ENCODE assay signal across 24 cellular contexts in genomic region chr16:75836377-75837010, GRCh38.
"Had no signal": no experiment of that assay in that cellular context is flagged by ENCODE, and none has a peak within 500 bp of the region (broad histone marks: within the 10 kb centered on the region; RNA-seq: fewer than 3 reads in every experiment).

No MANE protein-coding gene starts in this region.

- H3K4me1 ChIP-seq: left ventricle myocardium inferior, right atrium auricular region, right lobe of liver, tibial nerve, uterus had no signal

- H3K4me1 Mint-ChIP-seq: immature natural killer cell; naive thymus-derived CD8-positive, alpha-beta T cell; nephron; stimulated activated memory B cell treated with anti-CD40 and anti-IgM and Interleukin-4, amounts not matched to agents 10 μg/mL and 1 μg/mL and 100 μg/mL, for 72 hours; stimulated activated naive CD8-positive, alpha-beta T cell treated with anti-CD3 and anti-CD28 coated beads, Interleukin-15, amount 100 ng/mL, for 72 hours had no signal

- ATAC-seq: left colon; naive thymus-derived CD8-positive, alpha-beta T cell; right lobe of liver; stimulated activated memory B cell treated with anti-CD40 and anti-IgM and Interleukin-4, amounts not matched to agents 10 μg/mL and 1 μg/mL and 100 μg/mL, for 72 hours; stimulated activated naive CD8-positive, alpha-beta T cell treated with anti-CD3 and anti-CD28 coated beads, Interleukin-15, amount 100 ng/mL, for 72 hours had no signal

- H3K4me3 ChIP-seq: left ventricle myocardium inferior, lung, ovary, right atrium auricular region, right lobe of liver, smooth muscle cell, tibial nerve, uterus had no signal

- H3K4me2 ChIP-seq: smooth muscle cell had no signal

- H3K27me3 Mint-ChIP-seq: progenitor cell of endocrine pancreas had no signal

- H3K4me3 Mint-ChIP-seq: immature natural killer cell; naive thymus-derived CD8-positive, alpha-beta T cell; nephron; stimulated activated memory B cell treated with anti-CD40 and anti-IgM and Interleukin-4, amounts not matched to agents 10 μg/mL and 1 μg/mL and 100 μg/mL, for 72 hours; stimulated activated naive CD8-positive, alpha-beta T cell treated with anti-CD3 and anti-CD28 coated beads, Interleukin-15, amount 100 ng/mL, for 72 hours; type B pancreatic cell had no signal

- H3K36me3 Mint-ChIP-seq: stimulated activated memory B cell treated with anti-CD40 and anti-IgM and Interleukin-4, amounts not matched to agents 10 μg/mL and 1 μg/mL and 100 μg/mL, for 72 hours; type B pancreatic cell had no signal

- H3K27me3 ChIP-seq: ovary, right atrium auricular region, right lobe of liver, tibial nerve, uterus had no signal

- H3K9me3 ChIP-seq: ovary, right atrium auricular region, right lobe of liver, uterus had no signal

- DNase-seq: hippocampal formation; immature natural killer cell; kidney; left colon; left ventricle myocardium inferior; naive thymus-derived CD8-positive, alpha-beta T cell; ovary; right lobe of liver; stimulated activated CD4-positive, alpha-beta T cell treated with anti-CD3 and anti-CD28 coated beads, Interleukin-1b, Interleukin-23, amount 100 ng/mL, for 48 hours; stimulated activated CD4-positive, alpha-beta T cell treated with anti-CD3 and anti-CD28 coated beads, Interleukin-2, amount 100 ng/mL, for 48 hours; stimulated activated CD4-positive, alpha-beta T cell treated with anti-CD3 and anti-CD28 coated beads, Interleukin-4, amount 100 ng/mL, for 4 hours; stimulated activated CD8-positive, alpha-beta memory T cell treated with anti-CD3 and anti-CD28 coated beads, Interleukin-4, amount 100 ng/mL, for 48 hours; stimulated activated naive CD4-positive, alpha-beta T cell treated with Interleukin-2 at 50 U/mL for 16 hours; stimulated activated naive CD8-positive, alpha-beta T cell treated with anti-CD3 and anti-CD28 coated beads, Interleukin-15, amount 100 ng/mL, for 72 hours; substantia nigra; uterus had no signal

- H3K36me3 ChIP-seq: left ventricle myocardium inferior, ovary, right atrium auricular region, right lobe of liver, uterus had no signal

- H3K9me3 Mint-ChIP-seq: type B pancreatic cell had no signal

- H3K27ac ChIP-seq: left ventricle myocardium inferior, ovary, right atrium auricular region, right lobe of liver, tibial nerve, uterus had no signal

- H3K27ac Mint-ChIP-seq: immature natural killer cell; naive thymus-derived CD8-positive, alpha-beta T cell; nephron; progenitor cell of endocrine pancreas; stimulated activated memory B cell treated with anti-CD40 and anti-IgM and Interleukin-4, amounts not matched to agents 10 μg/mL and 1 μg/mL and 100 μg/mL, for 72 hours; stimulated activated naive CD8-positive, alpha-beta T cell treated with anti-CD3 and anti-CD28 coated beads, Interleukin-15, amount 100 ng/mL, for 72 hours; type B pancreatic cell had no signal
